14 cellular contexts compared by ENCODE assay signal in genomic region chr2:205800257-205800656, GRCh38.
DNase-seq lines count a peak whose midpoint lies in the region; ATAC-seq, FAIRE-seq and TF ChIP-seq lines count a peak whose summit lies in the region.
"Had no signal": no experiment of that assay in that cellular context is flagged by ENCODE, and none has a peak within 500 bp of the region (broad histone marks: within the 10 kb centered on the region; RNA-seq: fewer than 3 reads in every experiment).

No MANE protein-coding gene starts in this region.

- ATAC-seq in gastroesophageal sphincter (no peak), upper lobe of left lung (ENCODE audit: low FRiP score in 2 of 2) (peak in 1 of 2 donors; percentile 34)
- ATAC-seq: A549 had no signal

- WGBS in gastroesophageal sphincter (ENCODE audit: low coverage in 1 of 2), 2 donors, result 18 to 40% methylated on average over 1 to 2 of the region's 2 CpGs
- WGBS in ovary, 3 donors, result 6 to 22% (median 8%) methylated on average over 2 of the region's 2 CpGs
- WGBS in upper lobe of left lung, 2 donors, result 14 to 16% methylated on average over 2 of the region's 2 CpGs

- no peak overlapping the region for H3K4me3 ChIP-seq in choroid plexus epithelial cell (ENCODE audit: low read depth, low read length)
- no peak overlapping the region for H3K4me3 ChIP-seq in gastroesophageal sphincter
- H3K4me3 ChIP-seq in ovary, result no peak overlapping the region
- H3K4me3 ChIP-seq in upper lobe of left lung, result no peak overlapping the region
- H3K4me3 ChIP-seq: A549, PC-9 had no signal

- TF ChIP-seq EP300 in gastroesophageal sphincter (IDR thresholded peaks at IDR 0.05) (no peak), ovary (IDR thresholded peaks at IDR 0.05) (no peak), upper lobe of left lung (IDR thresholded peaks at IDR 0.05) (no peak)

- TF ChIP-seq POLR2A in gastroesophageal sphincter (IDR thresholded peaks at IDR 0.05) (no peak), ovary (IDR thresholded peaks at IDR 0.05) (no peak), upper lobe of left lung (IDR thresholded peaks at IDR 0.05) (no peak), GM12891 (IDR thresholded peaks at IDR 0.05; ENCODE audit: low read depth, low read length) (no peak)

- no peak for FAIRE-seq in GM12891 (lab: Jason Lieb, UNC)
- FAIRE-seq: A549 had no signal

- DNase-seq in choroid plexus epithelial cell (ENCODE audit: low read depth), result peak; percentile 21
- peak; percentile 29 to 49 (median 46) for DNase-seq in ovary
- DNase-seq in upper lobe of left lung, result no peak
- no peak for DNase-seq in GM12891 (ENCODE audit: insufficient read length, low spot score)
- no peak for DNase-seq in SW 1271 (lab: John Stamatoyannopoulos, UW)
- DNase-seq in NCI-H345 (lab: John Stamatoyannopoulos, UW), result no peak
- DNase-seq: Caco-2, KG1, NCI-H1048, NCI-H748 treated with DMSO at 0.1 percent for 48 hours, PC-9 had no signal

- intact Hi-C loops in ovary (cut with DNase I), result no loop called here

- TF ChIP-seq CTCF in choroid plexus epithelial cell (conservative IDR thresholded peaks at IDR 0.05; ENCODE audit: low read depth, low read length) (no peak), gastroesophageal sphincter (IDR thresholded peaks at IDR 0.05) (no peak), ovary (IDR thresholded peaks at IDR 0.05) (no peak), upper lobe of left lung (IDR thresholded peaks at IDR 0.05) (no peak)

- peaks cover 0 to 16% (median 0%) of the 10 kb centered on the region in 3 donors for H3K9me3 ChIP-seq in gastroesophageal sphincter
- H3K9me3 ChIP-seq in ovary, result peaks cover 0 to 7% of the 10 kb centered on the region in 2 donors
- H3K9me3 ChIP-seq in upper lobe of left lung, result peaks cover 0 to 9% (median 6%) of the 10 kb centered on the region in 4 donors
- H3K9me3 ChIP-seq: A549, Caco-2 had no signal

- H3K27ac ChIP-seq in gastroesophageal sphincter (peak overlapping the region; percentile 83 to 96 (median 94)), ovary (peak overlapping the region; percentile 10 to 83), upper lobe of left lung (peak overlapping the region; percentile 56 to 77 (median 70))
- H3K27ac ChIP-seq: HL-60, PC-9 had no signal

- H3K4me1 ChIP-seq in gastroesophageal sphincter (peaks cover 7 to 68% (median 15%) of the 10 kb centered on the region in 3 donors), ovary (ENCODE audit: insufficient read depth) (peaks cover 10% of the 10 kb centered on the region), upper lobe of left lung (peaks cover 20 to 28% (median 25%) of the 10 kb centered on the region in 4 donors)
- H3K4me1 ChIP-seq: Caco-2 had no signal

- H3K27me3 ChIP-seq in gastroesophageal sphincter (no peaks in the 10 kb centered on the region), ovary (no peaks in the 10 kb centered on the region), upper lobe of left lung (no peaks in the 10 kb centered on the region)

- peaks cover 0 to 26% of the 10 kb centered on the region in 2 donors for H3K36me3 ChIP-seq in gastroesophageal sphincter
- H3K36me3 ChIP-seq in ovary, result no peaks in the 10 kb centered on the region
- H3K36me3 ChIP-seq in upper lobe of left lung, result peaks cover 0 to 12% (median 6%) of the 10 kb centered on the region in 4 donors

TF ChIP-seq in GM12891, 5 proteins besides CTCF, POLR2A, EP300 and RAD21:
- TF ChIP-seq PAX5 (IDR thresholded peaks at IDR 0.05; ENCODE audit: insufficient read depth, low read length, severe bottlenecking) (no peak), SPI1 (IDR thresholded peaks at IDR 0.05; ENCODE audit: low read depth, low read length) (no peak), POLR2AphosphoS5 (IDR thresholded peaks at IDR 0.05; ENCODE audit: low read depth, low read length) (no peak), TAF1 (IDR thresholded peaks at IDR 0.05; ENCODE audit: low read depth, low read length) (no peak), POU2F2 (IDR thresholded peaks at IDR 0.05; ENCODE audit: low read depth, low read length) (no peak)

Comparison
In these comparisons a context has a peak if more than half of its experiments do, and no peak if none do; other contexts are left out.
1. DNase-seq: peak in choroid plexus epithelial cell (single experiment) and ovary (5 of 5); none in upper lobe of left lung (0 of 2), GM12891 (single experiment), SW 1271 (0 of 2) and NCI-H345 (single experiment).
2. Peak in every context shown above with its lines, with median percentiles within 50 percentile points of each other: H3K27ac ChIP-seq.